In the genomic region with DNA sequence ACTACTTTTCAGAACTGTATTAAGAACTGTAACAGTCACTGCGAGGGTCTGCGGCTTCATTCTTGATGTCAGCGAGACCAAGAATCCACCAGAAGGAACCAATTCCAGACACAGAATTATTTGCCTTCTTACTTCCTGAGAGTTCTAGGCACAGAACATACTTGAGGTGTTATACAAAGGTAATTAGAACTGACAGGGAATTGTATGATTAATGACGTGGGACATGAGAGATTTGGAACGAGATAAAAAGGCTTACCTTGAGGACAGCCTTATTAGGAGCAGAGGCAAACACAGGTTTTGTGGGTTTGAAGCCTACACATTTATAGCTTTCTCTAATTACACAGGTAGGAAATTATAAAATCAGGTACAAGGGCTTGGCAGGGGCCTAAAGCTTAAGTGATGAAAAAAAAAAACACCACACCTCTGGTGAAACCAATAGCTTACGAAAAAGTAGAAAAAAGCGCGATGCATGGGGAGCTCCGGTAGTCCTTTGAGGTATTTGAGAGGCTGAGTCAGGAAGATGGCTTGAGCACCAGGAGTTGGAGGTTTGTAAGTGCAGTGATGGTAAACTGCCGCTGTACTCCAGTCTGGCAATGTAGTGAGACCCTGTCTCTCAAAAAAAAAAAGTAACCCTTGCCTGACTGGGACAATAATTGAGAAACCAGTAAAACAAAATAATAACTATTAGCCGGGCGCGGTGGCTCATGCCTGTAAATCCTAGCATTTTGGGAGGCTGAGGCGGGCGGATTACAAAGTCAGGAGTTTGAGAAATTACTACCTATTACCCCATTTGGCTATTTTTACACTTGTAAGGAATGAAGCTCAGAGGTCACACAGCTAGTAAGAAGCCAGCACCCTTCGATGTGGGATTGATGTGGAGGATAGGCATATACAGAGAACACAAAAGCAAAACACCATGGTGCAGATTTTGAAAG, we compare ENCODE assay signal across 8 cellular contexts. TPM values are rescaled to one million over a fixed set of nuclear protein-coding genes. Genes with fewer than 3 reads are reported as not detected.
A peak's percentile ranks its signal among the peaks of the same experiment; 100 is the strongest.
DNase-seq lines count a peak whose midpoint lies in the region; ATAC-seq, FAIRE-seq and TF ChIP-seq lines count a peak whose summit lies in the region.

No MANE protein-coding gene starts in this region.

- H2BK15ac ChIP-seq in mesenchymal stem cell (ENCODE audit: low read depth, poor library complexity, severe bottlenecking) = peak overlapping the region; percentile 40

- 94% methylated on average over 16 of the region's 16 CpGs for WGBS in GM12878 (ENCODE audit: insufficient coverage, insufficient replicate concordance, low lambda C conversion rate, missing lambda C conversion rate)
- WGBS in mesenchymal stem cell = 90% methylated on average over 12 of the region's 16 CpGs

- 0 out of 2 replicates have a peak, but pooled peaks cover 2% of the 10 kb centered on the region for H3K79me2 ChIP-seq in GM12878 (ENCODE audit: control insufficient read depth, insufficient read depth, low read length)

- H3K14ac ChIP-seq in mesenchymal stem cell (ENCODE audit: low read length in 2 of 2) = no peak overlapping the region

- BruUV-seq in GM12878 (replicated peaks; lab: Mats Ljungman, UMichigan) = no TSS peak

- no peak for FAIRE-seq in GM12878 (lab: Jason Lieb, UNC)

- CTCF ChIA-PET in GM12878 (lab: Yijun Ruan, JAX) = interaction anchor here (0.8 to 6.6 kb wide), 11 partner anchors 13 to 272 kb away, joined by 3 to 114 read pairs (median 6); a partner anchor contains a TSS

- no peaks in the 10 kb centered on the region for H3K36me3 ChIP-seq in GM12878 (ENCODE audit: control insufficient read depth in 2 of 2, insufficient read depth in 2 of 2, low read length in 1 of 2)
- H3K36me3 ChIP-seq in mesenchymal stem cell (ENCODE audit: control insufficient read depth in 1 of 2, insufficient read depth in 2 of 2, low read depth in 1 of 2, low read length in 2 of 2) = no peaks in the 10 kb centered on the region
- H3K36me3 ChIP-seq in uterus = no peaks in the 10 kb centered on the region

- ATAC-seq in GM12878 (no peak), HG03045 (IDR thresholded peaks at IDR 0.05; ENCODE audit: unreplicated experiment) (no peak), GM21360 (IDR thresholded peaks at IDR 0.05; ENCODE audit: unreplicated experiment) (no peak)

- no peak for TF ChIP-seq EP300 in GM12878 (IDR thresholded peaks at IDR 0.05; ENCODE audit: borderline replicate concordance in 1 of 2, control insufficient read depth in 1 of 2, low read depth in 2 of 2, low read length in 2 of 2)

- H3K27me3 ChIP-seq in GM12878 (replicated peaks in 1 of 2; ENCODE audit: control insufficient read depth in 2 of 2, insufficient read depth in 2 of 2, low read length in 1 of 2) (no peaks in the 10 kb centered on the region), mesenchymal stem cell (ENCODE audit: control insufficient read depth in 1 of 2, insufficient read depth in 1 of 2, low read length in 2 of 2) (no peaks in the 10 kb centered on the region), uterus (no peaks in the 10 kb centered on the region)

- RAD21 ChIA-PET in GM12878 (lab: Charles Lee; ENCODE audit: unreplicated experiment) = interaction anchor here (0.7 to 6.5 kb wide), 10 partner anchors 50 to 276 kb away, joined by 3 to 78 read pairs (median 4); no protein-coding TSS in a partner anchor

- H3K9ac ChIP-seq in GM12878 (ENCODE audit: control insufficient read depth, insufficient read depth, low read length) (peak overlapping the region; percentile 84), mesenchymal stem cell (ENCODE audit: low read length) (peak overlapping the region; percentile 91)

- TF ChIP-seq POLR2A in NB4 (IDR thresholded peaks at IDR 0.05; ENCODE audit: extremely low read depth, insufficient read length) (no peak), GM12878 (IDR thresholded peaks at IDR 0.05; ENCODE audit: low read depth, low read length) (no peak), uterus (IDR thresholded peaks at IDR 0.05) (no peak)

- no peak overlapping the region for H3K18ac ChIP-seq in mesenchymal stem cell (ENCODE audit: low read depth in 1 of 2, low read length in 2 of 2)

- in situ Hi-C loops in GM12878 (cut with MboI) = no loop called here

- no peaks in the 10 kb centered on the region; the same call in 2 of the 3 replicates for H3K9me3 ChIP-seq in GM12878 (replicated peaks; ENCODE audit: control insufficient read depth, insufficient read depth, low read length)
- H3K9me3 ChIP-seq in mesenchymal stem cell (ENCODE audit: control insufficient read depth, low read length) = no peaks in the 10 kb centered on the region
- H3K9me3 ChIP-seq in uterus = no peaks in the 10 kb centered on the region

- no peak overlapping the region for H4K8ac ChIP-seq in mesenchymal stem cell (ENCODE audit: low read length)

- no peak overlapping the region for H3K23ac ChIP-seq in mesenchymal stem cell (ENCODE audit: low read length in 2 of 2)

- no peaks in the 10 kb centered on the region for H4K20me1 ChIP-seq in GM12878 (ENCODE audit: control insufficient read depth, insufficient read depth)

- no peak overlapping the region for H2AK5ac ChIP-seq in mesenchymal stem cell (ENCODE audit: low read length, severe bottlenecking)

- TF ChIP-seq CTCF in NB4 (IDR thresholded peaks at IDR 0.05; ENCODE audit: low read depth, low read length) (no peak), GM12878 (IDR thresholded peaks at IDR 0.05 in 2 of 3, conservative IDR thresholded peaks at IDR 0.05 in 1 of 3; ENCODE audit: control insufficient read depth in 2 of 3, extremely low read depth in 1 of 3, insufficient read depth in 1 of 3, low read depth in 3 of 3, low read length in 3 of 3) (no peak), uterus (IDR thresholded peaks at IDR 0.05) (no peak)

- no peak overlapping the region for H4K91ac ChIP-seq in mesenchymal stem cell (ENCODE audit: low read length)

- H3K4me3 ChIP-seq in NB4 (ENCODE audit: low read depth, low read length) (peak overlapping the region; percentile 69), GM12878 (peak overlapping the region; percentile 60), mesenchymal stem cell (ENCODE audit: insufficient read depth in 1 of 2, low read depth in 1 of 2, low read length in 2 of 2) (peak overlapping the region in 1 of 2 experiments; percentile 81), uterus (peak overlapping the region; percentile 47 to 67)

- SMC1A ChIA-PET in GM12878 (lab: Charles Lee; ENCODE audit: uncharacterized antibody, unreplicated experiment) = interaction anchor here (0.5 to 3.2 kb wide), 13 partner anchors 11 to 386 kb away, joined by 3 to 20 read pairs (median 4); no protein-coding TSS in a partner anchor

- DNase-seq in COLO668 (lab: John Stamatoyannopoulos, UW; ENCODE audit: unreplicated experiment) (peak; percentile 23), NB4 (ENCODE audit: low read depth) (no peak), GM12878 (ENCODE audit: low read depth, low spot score) (no peak), mesenchymal stem cell (peak; percentile 18), uterus (no peak), cerebellar nuclear complex (lab: John Stamatoyannopoulos, UW) (no peak)

- H2BK120ac ChIP-seq in mesenchymal stem cell (ENCODE audit: low read depth, low read length) = no peak overlapping the region

- no peak overlapping the region for H2BK5ac ChIP-seq in mesenchymal stem cell (ENCODE audit: low read depth, low read length, poor library complexity, severe bottlenecking)

- H3K79me1 ChIP-seq in mesenchymal stem cell (replicated peaks; ENCODE audit: low read length, poor library complexity, severe bottlenecking) = no peaks in the 10 kb centered on the region

- intact Hi-C loops in GM12878 (cut with micrococcal nuclease; ENCODE audit: unreplicated experiment) (loop anchor here (5.0 kb wide), 1 partner anchor 41 kb away; no protein-coding TSS in a partner anchor), uterus (cut with DNase I; ENCODE audit: low total_unique reads) (loop anchor here (5.0 kb wide), 1 partner anchor 76 kb away; a partner anchor contains a TSS)

- H3K4me1 ChIP-seq in GM12878 (ENCODE audit: control insufficient read depth, insufficient read depth, low read length) = peaks cover 7% of the 10 kb centered on the region
- H3K4me1 ChIP-seq in mesenchymal stem cell (ENCODE audit: control insufficient read depth, insufficient read depth, low read depth, low read length) = peaks cover 1% of the 10 kb centered on the region
- H3K4me1 ChIP-seq in uterus = peaks cover 0 to 17% of the 10 kb centered on the region in 2 donors

- TF ChIP-seq RAD21 in GM12878 (IDR thresholded peaks at IDR 0.05; ENCODE audit: insufficient read depth, low read depth, low read length) = no peak

- no peak overlapping the region for H2BK12ac ChIP-seq in mesenchymal stem cell (ENCODE audit: low read length in 2 of 2)

- H3K27ac ChIP-seq in GM12878 (ENCODE audit: control insufficient read depth, insufficient read depth) = peak overlapping the region; percentile 68
- H3K27ac ChIP-seq in mesenchymal stem cell (ENCODE audit: low read length, poor library complexity, severe bottlenecking) = no peak overlapping the region
- peak overlapping the region; percentile 94 to 96 for H3K27ac ChIP-seq in uterus

- POLR2A ChIA-PET in GM12878 (lab: Charles Lee) = interaction anchor here (0.6 to 1.6 kb wide), 10 partner anchors 57 to 554 kb away, joined by 3 to 7 read pairs (median 4); no protein-coding TSS in a partner anchor

- H3K4me2 ChIP-seq in GM12878 (ENCODE audit: control insufficient read depth, insufficient read depth) (peak overlapping the region; percentile 9), mesenchymal stem cell (ENCODE audit: low read length, poor library complexity, severe bottlenecking) (no peak overlapping the region)

- no peak overlapping the region for H3K4ac ChIP-seq in mesenchymal stem cell (ENCODE audit: low read depth in 1 of 2, low read length in 2 of 2)

- H2AFZ ChIP-seq in GM12878 (ENCODE audit: control insufficient read depth, low read depth, low read length) = peak overlapping the region; percentile 89; the same call in 1 of the 2 replicates
- no peak overlapping the region for H2AFZ ChIP-seq in mesenchymal stem cell (ENCODE audit: low read depth, low read length)

RNA-seq across cellular contexts. Expression of a gene that starts 0.8 kb away (rescaled TPM):
- 10.0 and 10.3 TPM in 2 replicates for total RNA-seq in GM12878 (2013; cell fraction: nucleolus; rRNA removed)
- 41.9 and 43.7 TPM in 2 replicates for total RNA-seq in GM12878 (2014; rRNA removed)
- 12.1 and 12.2 TPM in 2 replicates for total RNA-seq in GM12878 (2014; rRNA removed; fragmentation: Illumina TruSeq; extraction: Trizol)
- total RNA-seq in GM12878 (2021) = 32.3 and 32.4 TPM in 2 replicates
- 12.7 TPM for polyA plus RNA-seq in GM12878 (2011; ENCODE audit: low read depth)
- polyA plus RNA-seq in GM12878 (2011; rRNA removed) = 6.1 and 9.7 TPM in 2 replicates
- 17.7 and 18.8 TPM in 2 replicates for polyA plus RNA-seq in GM12878 (2011; cell fraction: cytosol; rRNA removed)
- polyA plus RNA-seq in GM12878 (2011; cell fraction: nucleus; rRNA removed) = 13.2 and 17.2 TPM in 2 replicates
- polyA plus RNA-seq in GM12878 (2012) = 16.5 and 17.7 TPM in 2 replicates
- 10.6 and 13.4 TPM in 2 replicates for polyA plus RNA-seq in GM12878 (2014; fragmentation: Illumina TruSeq; extraction: Trizol)
- polyA plus RNA-seq in GM12878 (2014; fragmentation: Nextera tagmentation; extraction: Ambion mirVana) = 10 to 100 TPM in 1 of 2 experiments, 1 to 10 TPM in 1; 9.6 to 12.3 TPM
- polyA plus RNA-seq in GM12878 (2014; rRNA removed) = 35.9 and 38.7 TPM in 2 replicates
- polyA plus RNA-seq in GM12878 (2016; fragmentation: Nextera tagmentation; extraction: Ambion mirVana) = 10 to 100 TPM; 33.7 to 33.9 TPM
- 3.8 and 7.8 TPM in 2 replicates for polyA minus RNA-seq in GM12878 (2011; rRNA and poly(A)+ RNA removed)
- 2.1 and 3.5 TPM in 2 replicates for polyA minus RNA-seq in GM12878 (2011; cell fraction: cytosol; rRNA and poly(A)+ RNA removed)
- 1.6 and 3.2 TPM in 2 replicates for polyA minus RNA-seq in GM12878 (2011; cell fraction: nucleus; rRNA and poly(A)+ RNA removed)
- 16.5 TPM for polyA plus RNA-seq in mesenchymal stem cell (2013, experiment 1 of 2)
- polyA plus RNA-seq in mesenchymal stem cell (2013, experiment 2 of 2) = 15.9 TPM
- total RNA-seq in uterus = 10 to 100 TPM; 25.4 to 48.8 (median 46.1) TPM

RNA-seq across cellular contexts. Expression of a gene that starts 9.5 kb away (rescaled TPM):
- 0.10 TPM in 1 of 2 replicates, not detected in the other for total RNA-seq in GM12878 (2013; cell fraction: nucleolus; rRNA removed)
- total RNA-seq in GM12878 (2014; rRNA removed) = not detected in 2 replicates
- total RNA-seq in GM12878 (2014; rRNA removed; fragmentation: Illumina TruSeq; extraction: Trizol) = not detected in 2 replicates
- not detected in 2 replicates for total RNA-seq in GM12878 (2021)
- polyA plus RNA-seq in GM12878 (2011; ENCODE audit: low read depth) = not detected
- 0.10 and 0.23 TPM in 2 replicates for polyA plus RNA-seq in GM12878 (2011; rRNA removed)
- not detected in 2 replicates for polyA plus RNA-seq in GM12878 (2011; cell fraction: cytosol; rRNA removed)
- 0.04 TPM in 1 of 2 replicates, not detected in the other for polyA plus RNA-seq in GM12878 (2011; cell fraction: nucleus; rRNA removed)
- polyA plus RNA-seq in GM12878 (2012) = 0.10 TPM in 1 of 2 replicates, not detected in the other
- not detected in 2 replicates for polyA plus RNA-seq in GM12878 (2014; fragmentation: Illumina TruSeq; extraction: Trizol)
- under 1 TPM; 0.03 to 0.13 TPM for polyA plus RNA-seq in GM12878 (2014; fragmentation: Nextera tagmentation; extraction: Ambion mirVana)
- polyA plus RNA-seq in GM12878 (2014; rRNA removed) = not detected in 2 replicates
- polyA plus RNA-seq in GM12878 (2016; fragmentation: Nextera tagmentation; extraction: Ambion mirVana) = under 1 TPM in 1 of 2 experiments, not detected in 1; 0.17 TPM
- not detected in 2 replicates for polyA minus RNA-seq in GM12878 (2011; rRNA and poly(A)+ RNA removed)
- polyA minus RNA-seq in GM12878 (2011; cell fraction: cytosol; rRNA and poly(A)+ RNA removed) = not detected in 2 replicates
- polyA minus RNA-seq in GM12878 (2011; cell fraction: nucleus; rRNA and poly(A)+ RNA removed) = not detected in 2 replicates
- polyA plus RNA-seq in mesenchymal stem cell (2013, experiment 1 of 2) = 0.01 TPM
- not detected for polyA plus RNA-seq in mesenchymal stem cell (2013, experiment 2 of 2)
- total RNA-seq in uterus = under 1 TPM in 2 of 4 donors, not detected in 2; 0.48 to 0.82 TPM

RNA-seq across cellular contexts. Expression of a gene that starts 23.5 kb away (rescaled TPM):
- 1.4 and 2.1 TPM in 2 replicates for total RNA-seq in GM12878 (2013; cell fraction: nucleolus; rRNA removed)
- total RNA-seq in GM12878 (2014; rRNA removed) = 3.5 and 3.8 TPM in 2 replicates
- total RNA-seq in GM12878 (2014; rRNA removed; fragmentation: Illumina TruSeq; extraction: Trizol) = 2.0 and 2.1 TPM in 2 replicates
- 1.9 and 2.2 TPM in 2 replicates for total RNA-seq in GM12878 (2021)
- polyA plus RNA-seq in GM12878 (2011; ENCODE audit: low read depth) = 0.33 TPM
- 1.4 and 1.8 TPM in 2 replicates for polyA plus RNA-seq in GM12878 (2011; rRNA removed)
- polyA plus RNA-seq in GM12878 (2011; cell fraction: cytosol; rRNA removed) = 1.8 and 1.9 TPM in 2 replicates
- polyA plus RNA-seq in GM12878 (2011; cell fraction: nucleus; rRNA removed) = 1.2 and 1.4 TPM in 2 replicates
- 0.58 and 0.76 TPM in 2 replicates for polyA plus RNA-seq in GM12878 (2012)
- polyA plus RNA-seq in GM12878 (2014; fragmentation: Illumina TruSeq; extraction: Trizol) = 1.8 and 2.1 TPM in 2 replicates
- polyA plus RNA-seq in GM12878 (2014; fragmentation: Nextera tagmentation; extraction: Ambion mirVana) = under 1 TPM; 0.68 to 0.86 TPM
- polyA plus RNA-seq in GM12878 (2014; rRNA removed) = 2.9 and 3.3 TPM in 2 replicates
- polyA plus RNA-seq in GM12878 (2016; fragmentation: Nextera tagmentation; extraction: Ambion mirVana) = 1 to 10 TPM; 2.2 to 2.9 TPM
- 0.80 and 1.0 TPM in 2 replicates for polyA minus RNA-seq in GM12878 (2011; rRNA and poly(A)+ RNA removed)
- polyA minus RNA-seq in GM12878 (2011; cell fraction: cytosol; rRNA and poly(A)+ RNA removed) = 0.52 TPM in 1 of 2 replicates, not detected in the other
- 0.73 and 0.86 TPM in 2 replicates for polyA minus RNA-seq in GM12878 (2011; cell fraction: nucleus; rRNA and poly(A)+ RNA removed)
- 0.65 TPM for polyA plus RNA-seq in mesenchymal stem cell (2013, experiment 1 of 2)
- polyA plus RNA-seq in mesenchymal stem cell (2013, experiment 2 of 2) = 0.59 TPM
- total RNA-seq in uterus = 1 to 10 TPM in 1 of 4 donors, under 1 TPM in 1, not detected in 2; 0.61 to 1.5 TPM

RNA-seq across cellular contexts. Expression of a gene that starts 31.3 kb away (rescaled TPM):
- total RNA-seq in GM12878 (2013; cell fraction: nucleolus; rRNA removed) = 0.67 and 2.3 TPM in 2 replicates
- total RNA-seq in GM12878 (2014; rRNA removed) = 2.2 and 3.3 TPM in 2 replicates
- 2.9 and 3.0 TPM in 2 replicates for total RNA-seq in GM12878 (2014; rRNA removed; fragmentation: Illumina TruSeq; extraction: Trizol)
- total RNA-seq in GM12878 (2021) = 4.5 and 5.4 TPM in 2 replicates
- polyA plus RNA-seq in GM12878 (2011; ENCODE audit: low read depth) = 1.4 TPM
- polyA plus RNA-seq in GM12878 (2011; rRNA removed) = 1.1 and 2.1 TPM in 2 replicates
- polyA plus RNA-seq in GM12878 (2011; cell fraction: cytosol; rRNA removed) = 1.7 and 1.9 TPM in 2 replicates
- polyA plus RNA-seq in GM12878 (2011; cell fraction: nucleus; rRNA removed) = 0.66 and 1.2 TPM in 2 replicates
- 1.2 and 1.3 TPM in 2 replicates for polyA plus RNA-seq in GM12878 (2012)
- polyA plus RNA-seq in GM12878 (2014; fragmentation: Illumina TruSeq; extraction: Trizol) = 4.1 and 6.1 TPM in 2 replicates
- polyA plus RNA-seq in GM12878 (2014; fragmentation: Nextera tagmentation; extraction: Ambion mirVana) = 1 to 10 TPM; 3.2 to 4.6 TPM
- polyA plus RNA-seq in GM12878 (2014; rRNA removed) = 2.3 TPM in 2 replicates
- polyA plus RNA-seq in GM12878 (2016; fragmentation: Nextera tagmentation; extraction: Ambion mirVana) = 1 to 10 TPM; 3.1 to 3.2 TPM
- 1.5 TPM in 2 replicates for polyA minus RNA-seq in GM12878 (2011; rRNA and poly(A)+ RNA removed)
- polyA minus RNA-seq in GM12878 (2011; cell fraction: cytosol; rRNA and poly(A)+ RNA removed) = not detected in 2 replicates
- polyA minus RNA-seq in GM12878 (2011; cell fraction: nucleus; rRNA and poly(A)+ RNA removed) = not detected in 2 replicates
- polyA plus RNA-seq in mesenchymal stem cell (2013, experiment 1 of 2) = 14.5 TPM
- polyA plus RNA-seq in mesenchymal stem cell (2013, experiment 2 of 2) = 14.8 TPM
- total RNA-seq in uterus = 1 to 10 TPM; 1.2 to 8.2 (median 4.2) TPM

RNA-seq across cellular contexts. Expression of a gene that starts 44.1 kb away (rescaled TPM):
- not detected in 2 replicates for total RNA-seq in GM12878 (2013; cell fraction: nucleolus; rRNA removed)
- total RNA-seq in GM12878 (2014; rRNA removed) (not detected in 2 replicates), GM12878 (2014; rRNA removed; fragmentation: Illumina TruSeq; extraction: Trizol) (not detected in 2 replicates), GM12878 (2021) (not detected in 2 replicates), uterus (not detected)
- not detected for polyA plus RNA-seq in GM12878 (2011; ENCODE audit: low read depth)
- polyA plus RNA-seq in GM12878 (2011; rRNA removed) (not detected in 2 replicates), GM12878 (2014; fragmentation: Illumina TruSeq; extraction: Trizol) (not detected in 2 replicates), GM12878 (2014; fragmentation: Nextera tagmentation; extraction: Ambion mirVana) (not detected), GM12878 (2014; rRNA removed) (not detected in 2 replicates), GM12878 (2016; fragmentation: Nextera tagmentation; extraction: Ambion mirVana) (not detected)
- polyA plus RNA-seq in GM12878 (2011; cell fraction: cytosol; rRNA removed) = not detected in 2 replicates
- polyA plus RNA-seq in GM12878 (2011; cell fraction: nucleus; rRNA removed) = not detected in 2 replicates
- polyA plus RNA-seq in GM12878 (2012) = not detected in 2 replicates
- polyA minus RNA-seq in GM12878 (2011; rRNA and poly(A)+ RNA removed) = not detected in 2 replicates
- polyA minus RNA-seq in GM12878 (2011; cell fraction: cytosol; rRNA and poly(A)+ RNA removed) = not detected in 2 replicates
- 0.57 TPM in 1 of 2 replicates, not detected in the other for polyA minus RNA-seq in GM12878 (2011; cell fraction: nucleus; rRNA and poly(A)+ RNA removed)
- polyA plus RNA-seq in mesenchymal stem cell (2013, experiment 1 of 2) = not detected
- not detected for polyA plus RNA-seq in mesenchymal stem cell (2013, experiment 2 of 2)

Comparison
In these comparisons a context has a peak if more than half of its experiments do, and no peak if none do; other contexts are left out.
1. DNase-seq: peak in COLO668 (single experiment) and mesenchymal stem cell (single experiment); none in NB4 (single experiment), GM12878 (single experiment), uterus (0 of 2) and cerebellar nuclear complex (0 of 2).